Comparison of ENCODE assay signal across 10 cellular contexts in genomic region chr1:181151378-181152326, GRCh38.
DNase-seq lines count a peak whose midpoint lies in the region; ATAC-seq and TF ChIP-seq lines count a peak whose summit lies in the region.
"Had no signal": no experiment of that assay in that cellular context is flagged by ENCODE, and none has a peak within 500 bp of the region (broad histone marks: within the 10 kb centered on the region; RNA-seq: fewer than 3 reads in every experiment).

No MANE protein-coding gene starts in this region.

- no peaks in the 10 kb centered on the region for H3K27me3 Mint-ChIP-seq in activated naive CD4-positive, alpha-beta T cell treated with anti-CD3 and anti-CD28 coated beads, Interleukin-2, amount 50 U/mL, for 24 hours
- H3K27me3 Mint-ChIP-seq in activated naive CD4-positive, alpha-beta T cell treated with anti-CD3 and anti-CD28 coated beads for 36 hours (ENCODE audit: low read depth), result no peaks in the 10 kb centered on the region
- H3K27me3 Mint-ChIP-seq in glutamatergic neuron (ENCODE audit: unreplicated experiment), result peaks cover 10% of the 10 kb centered on the region
- H3K27me3 Mint-ChIP-seq: activated naive CD8-positive, alpha-beta T cell had no signal

- TF ChIP-seq CTCF in glutamatergic neuron (IDR thresholded peaks at IDR 0.05; ENCODE audit: partially characterized antibody, unreplicated experiment), result no peak
- TF ChIP-seq CTCF in uterus (IDR thresholded peaks at IDR 0.05), result no peak

- peaks cover 8 to 14% of the 10 kb centered on the region in 2 donors for H3K4me1 ChIP-seq in uterus

- peak overlapping the region; percentile 61 for H3K27ac Mint-ChIP-seq in activated naive CD4-positive, alpha-beta T cell treated with anti-CD3 and anti-CD28 coated beads, Interleukin-2, amount 50 U/mL, for 24 hours
- no peak overlapping the region for H3K27ac Mint-ChIP-seq in activated naive CD4-positive, alpha-beta T cell treated with anti-CD3 and anti-CD28 coated beads for 36 hours
- no peak overlapping the region for H3K27ac Mint-ChIP-seq in glutamatergic neuron (ENCODE audit: unreplicated experiment)
- H3K27ac Mint-ChIP-seq: activated naive CD8-positive, alpha-beta T cell had no signal

- DNase-seq in activated naive CD4-positive, alpha-beta T cell treated with anti-CD3 and anti-CD28 coated beads for 36 hours, result no peak
- DNase-seq in MV-4-11 (lab: John Stamatoyannopoulos, UW) (peak; percentile 36), glutamatergic neuron (no peak), uterus (peak in 1 of 2 donors; percentile 38), hippocampal formation (lab: John Stamatoyannopoulos, UW) (no peak)
- no peak for DNase-seq in stimulated activated CD4-positive, alpha-beta T cell treated with anti-CD3 and anti-CD28 coated beads, Interleukin-2, amount 100 ng/mL, for 48 hours

- TF ChIP-seq POLR2A in uterus (IDR thresholded peaks at IDR 0.05), result peak in 1 of 2 donors; percentile 14

- intact Hi-C loops in activated naive CD4-positive, alpha-beta T cell treated with anti-CD3 and anti-CD28 coated beads for 36 hours (cut with micrococcal nuclease), result no loop called here
- intact Hi-C loops in uterus (cut with DNase I; ENCODE audit: low total_unique reads), result no loop called here

- no peaks in the 10 kb centered on the region for H3K27me3 ChIP-seq in uterus

- peaks cover 51% of the 10 kb centered on the region for H3K4me1 Mint-ChIP-seq in activated naive CD4-positive, alpha-beta T cell treated with anti-CD3 and anti-CD28 coated beads, Interleukin-2, amount 50 U/mL, for 24 hours
- peaks cover 37% of the 10 kb centered on the region for H3K4me1 Mint-ChIP-seq in activated naive CD4-positive, alpha-beta T cell treated with anti-CD3 and anti-CD28 coated beads for 36 hours (ENCODE audit: low read depth)
- H3K4me1 Mint-ChIP-seq in glutamatergic neuron (ENCODE audit: low read depth, unreplicated experiment), result peaks cover 37% of the 10 kb centered on the region

- no peak overlapping the region for H3K4me3 ChIP-seq in uterus

- no peaks in the 10 kb centered on the region for H3K36me3 ChIP-seq in uterus

- H3K4me3 Mint-ChIP-seq in activated naive CD4-positive, alpha-beta T cell treated with anti-CD3 and anti-CD28 coated beads, Interleukin-2, amount 50 U/mL, for 24 hours, result peak overlapping the region; percentile 20
- H3K4me3 Mint-ChIP-seq in activated naive CD4-positive, alpha-beta T cell treated with anti-CD3 and anti-CD28 coated beads for 36 hours, result no peak overlapping the region
- peak overlapping the region; percentile 46 for H3K4me3 Mint-ChIP-seq in glutamatergic neuron (ENCODE audit: unreplicated experiment)
- H3K4me3 Mint-ChIP-seq: activated naive CD8-positive, alpha-beta T cell had no signal

- no peak for ATAC-seq in HG03135 (IDR thresholded peaks at IDR 0.05; ENCODE audit: unreplicated experiment)

- CTCF ChIA-PET in activated naive CD4-positive, alpha-beta T cell treated with anti-CD3 and anti-CD28 coated beads for 36 hours (lab: Charles Lee), result interaction anchor here (0.7 to 19.8 kb wide), 5 partner anchors 9 to 115 kb away, joined by 3 to 158 read pairs (median 8); partner anchors contain the start of gene MR1

- no peaks in the 10 kb centered on the region for H3K9me3 Mint-ChIP-seq in activated naive CD4-positive, alpha-beta T cell treated with anti-CD3 and anti-CD28 coated beads, Interleukin-2, amount 50 U/mL, for 24 hours
- no peaks in the 10 kb centered on the region for H3K9me3 Mint-ChIP-seq in activated naive CD4-positive, alpha-beta T cell treated with anti-CD3 and anti-CD28 coated beads for 36 hours
- H3K9me3 Mint-ChIP-seq in glutamatergic neuron (ENCODE audit: unreplicated experiment), result peaks cover 4% of the 10 kb centered on the region

- no peaks in the 10 kb centered on the region for H3K36me3 Mint-ChIP-seq in activated naive CD4-positive, alpha-beta T cell treated with anti-CD3 and anti-CD28 coated beads, Interleukin-2, amount 50 U/mL, for 24 hours
- no peaks in the 10 kb centered on the region for H3K36me3 Mint-ChIP-seq in activated naive CD4-positive, alpha-beta T cell treated with anti-CD3 and anti-CD28 coated beads for 36 hours (ENCODE audit: low read depth)
- H3K36me3 Mint-ChIP-seq in glutamatergic neuron (ENCODE audit: unreplicated experiment), result no peaks in the 10 kb centered on the region
- H3K36me3 Mint-ChIP-seq: activated naive CD8-positive, alpha-beta T cell had no signal

- H3K27ac ChIP-seq in uterus, result peak overlapping the region; percentile 95 to 97
- H3K27ac ChIP-seq: C4-2B had no signal

- no peaks in the 10 kb centered on the region for H3K9me3 ChIP-seq in uterus
